In genomic region chr19:18414504-18415176, GRCh38 we compare ENCODE assay signal across 1 cellular context.
TF ChIP-seq lines count a peak whose summit lies in the region.

No MANE protein-coding gene starts in this region.

TF ChIP-seq in K562, 482 proteins besides CTCF, POLR2A, EP300 and RAD21 (continues in another document):
- TF ChIP-seq GATAD2B (IDR thresholded peaks at IDR 0.05; ENCODE audit: borderline replicate concordance) (no peak), TAF9B (IDR thresholded peaks at IDR 0.05; ENCODE audit: partially characterized antibody) (no peak), CEBPB (tag; IDR thresholded peaks at IDR 0.05) (no peak), POLR2AphosphoS5 (IDR thresholded peaks at IDR 0.05; ENCODE audit: control insufficient read depth, insufficient read depth, low read depth, low read length) (peak; percentile 65), SRSF3 (IDR thresholded peaks at IDR 0.05; ENCODE audit: insufficient read depth, low read length) (no peak), ZNF143 (CRISPR knock-in tag; IDR thresholded peaks at IDR 0.05) (0 out of 2 replicates have a peak, but pooled peaks have one; percentile 39), GTF3C2 (IDR thresholded peaks at IDR 0.05; ENCODE audit: borderline replicate concordance, extremely low read depth, insufficient read length) (no peak), SMAD3 (CRISPR knock-in tag; conservative IDR thresholded peaks at IDR 0.05) (no peak), PTRF (tag; IDR thresholded peaks at IDR 0.05) (no peak), TCF7L2 (IDR thresholded peaks at IDR 0.05; ENCODE audit: low read depth, low read length) (no peak), HLTF (IDR thresholded peaks at IDR 0.05) (no peak), IRF1 (CRISPR knock-in tag; IDR thresholded peaks at IDR 0.05; ENCODE audit: borderline replicate concordance) (no peak), ZBTB7A (IDR thresholded peaks at IDR 0.05; ENCODE audit: borderline replicate concordance, control insufficient read depth, low read depth, low read length) (peak; percentile 28; the same call in 1 of the 2 replicates), ZNF740 (CRISPR knock-in tag; IDR thresholded peaks at IDR 0.05) (no peak), ZNF740 (tag; IDR thresholded peaks at IDR 0.05) (no peak), SUPT5H (IDR thresholded peaks at IDR 0.05) (peak; percentile 67), ZEB2 (IDR thresholded peaks at IDR 0.05) (no peak), FOXP1 (CRISPR knock-in tag; IDR thresholded peaks at IDR 0.05) (peak; percentile 77), TEAD1 (CRISPR knock-in tag; IDR thresholded peaks at IDR 0.05) (0 out of 4 replicates have a peak, but pooled peaks of 1 of the 2 experiments have one; percentile 32), NFRKB (IDR thresholded peaks at IDR 0.05; ENCODE audit: low read depth) (peak; percentile 40), RBM15 (IDR thresholded peaks at IDR 0.05; ENCODE audit: insufficient read depth, low read length) (no peak), ARID3A (IDR thresholded peaks at IDR 0.05; ENCODE audit: borderline replicate concordance, low read depth, low read length) (no peak), YY1 (IDR thresholded peaks at IDR 0.05; ENCODE audit: borderline replicate concordance in 1 of 3, control insufficient read depth in 1 of 3, extremely low read depth in 1 of 3, insufficient read depth in 3 of 3, insufficient read length in 1 of 3, insufficient replicate concordance in 2 of 3, low read depth in 1 of 3, low read length in 2 of 3) (peak in 1 of 3 experiments; percentile 55), NBN (IDR thresholded peaks at IDR 0.05; ENCODE audit: low read depth) (peak; percentile 37; the same call in 1 of the 2 replicates), MAFG (tag; conservative IDR thresholded peaks at IDR 0.05) (no peak), REST (CRISPR knock-in tag; IDR thresholded peaks at IDR 0.05; ENCODE audit: low read depth) (0 out of 2 replicates have a peak, but pooled peaks have one; percentile 36), TEAD4 (IDR thresholded peaks at IDR 0.05; ENCODE audit: low read length) (no peak; the same call in 1 of the 2 replicates), TEAD4 (CRISPR knock-in tag; IDR thresholded peaks at IDR 0.05; ENCODE audit: borderline replicate concordance) (peak; percentile 52; the same call in 1 of the 2 replicates), STAT6 (CRISPR knock-in tag; IDR thresholded peaks at IDR 0.05) (peak; percentile 71; the same call in 1 of the 2 replicates), TRIM28 (IDR thresholded peaks at IDR 0.05) (no peak), ZNF324 (CRISPR knock-in tag; IDR thresholded peaks at IDR 0.05) (no peak), SP1 (CRISPR knock-in tag; IDR thresholded peaks at IDR 0.05) (peak; percentile 52; the same call in 1 of the 2 replicates), TAF15 (IDR thresholded peaks at IDR 0.05; ENCODE audit: low read depth, low read length) (no peak), ZSCAN32 (CRISPR knock-in tag; IDR thresholded peaks at IDR 0.05) (peak; percentile 10; the same call in 1 of the 2 replicates), MAFK (IDR thresholded peaks at IDR 0.05; ENCODE audit: low read length) (no peak), KLF16 (IDR thresholded peaks at IDR 0.05) (no peak), GABPA (tag; conservative IDR thresholded peaks at IDR 0.05; ENCODE audit: low read depth) (no peak), RBFOX2 (IDR thresholded peaks at IDR 0.05; ENCODE audit: low read depth, low read length) (peak; percentile 47), ZNF175 (CRISPR knock-in tag; IDR thresholded peaks at IDR 0.05; ENCODE audit: low read depth) (peak; percentile 14; the same call in 1 of the 2 replicates)
- TF ChIP-seq, protein P1, sequence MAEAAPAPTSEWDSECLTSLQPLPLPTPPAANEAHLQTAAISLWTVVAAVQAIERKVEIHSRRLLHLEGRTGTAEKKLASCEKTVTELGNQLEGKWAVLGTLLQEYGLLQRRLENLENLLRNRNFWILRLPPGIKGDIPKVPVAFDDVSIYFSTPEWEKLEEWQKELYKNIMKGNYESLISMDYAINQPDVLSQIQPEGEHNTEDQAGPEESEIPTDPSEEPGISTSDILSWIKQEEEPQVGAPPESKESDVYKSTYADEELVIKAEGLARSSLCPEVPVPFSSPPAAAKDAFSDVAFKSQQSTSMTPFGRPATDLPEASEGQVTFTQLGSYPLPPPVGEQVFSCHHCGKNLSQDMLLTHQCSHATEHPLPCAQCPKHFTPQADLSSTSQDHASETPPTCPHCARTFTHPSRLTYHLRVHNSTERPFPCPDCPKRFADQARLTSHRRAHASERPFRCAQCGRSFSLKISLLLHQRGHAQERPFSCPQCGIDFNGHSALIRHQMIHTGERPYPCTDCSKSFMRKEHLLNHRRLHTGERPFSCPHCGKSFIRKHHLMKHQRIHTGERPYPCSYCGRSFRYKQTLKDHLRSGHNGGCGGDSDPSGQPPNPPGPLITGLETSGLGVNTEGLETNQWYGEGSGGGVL (CRISPR knock-in tag; IDR thresholded peaks at IDR 0.05): no peak
- TF ChIP-seq, protein P2, sequence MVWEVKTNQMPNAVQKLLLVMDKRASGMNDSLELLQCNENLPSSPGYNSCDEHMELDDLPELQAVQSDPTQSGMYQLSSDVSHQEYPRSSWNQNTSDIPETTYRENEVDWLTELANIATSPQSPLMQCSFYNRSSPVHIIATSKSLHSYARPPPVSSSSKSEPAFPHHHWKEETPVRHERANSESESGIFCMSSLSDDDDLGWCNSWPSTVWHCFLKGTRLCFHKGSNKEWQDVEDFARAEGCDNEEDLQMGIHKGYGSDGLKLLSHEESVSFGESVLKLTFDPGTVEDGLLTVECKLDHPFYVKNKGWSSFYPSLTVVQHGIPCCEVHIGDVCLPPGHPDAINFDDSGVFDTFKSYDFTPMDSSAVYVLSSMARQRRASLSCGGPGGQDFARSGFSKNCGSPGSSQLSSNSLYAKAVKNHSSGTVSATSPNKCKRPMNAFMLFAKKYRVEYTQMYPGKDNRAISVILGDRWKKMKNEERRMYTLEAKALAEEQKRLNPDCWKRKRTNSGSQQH (CRISPR knock-in tag; IDR thresholded peaks at IDR 0.05): no peak
- TF ChIP-seq, protein P3, sequence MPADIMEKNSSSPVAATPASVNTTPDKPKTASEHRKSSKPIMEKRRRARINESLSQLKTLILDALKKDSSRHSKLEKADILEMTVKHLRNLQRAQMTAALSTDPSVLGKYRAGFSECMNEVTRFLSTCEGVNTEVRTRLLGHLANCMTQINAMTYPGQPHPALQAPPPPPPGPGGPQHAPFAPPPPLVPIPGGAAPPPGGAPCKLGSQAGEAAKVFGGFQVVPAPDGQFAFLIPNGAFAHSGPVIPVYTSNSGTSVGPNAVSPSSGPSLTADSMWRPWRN (IDR thresholded peaks at IDR 0.05; ENCODE audit: low read depth): no peak
- TF ChIP-seq, protein P4, sequence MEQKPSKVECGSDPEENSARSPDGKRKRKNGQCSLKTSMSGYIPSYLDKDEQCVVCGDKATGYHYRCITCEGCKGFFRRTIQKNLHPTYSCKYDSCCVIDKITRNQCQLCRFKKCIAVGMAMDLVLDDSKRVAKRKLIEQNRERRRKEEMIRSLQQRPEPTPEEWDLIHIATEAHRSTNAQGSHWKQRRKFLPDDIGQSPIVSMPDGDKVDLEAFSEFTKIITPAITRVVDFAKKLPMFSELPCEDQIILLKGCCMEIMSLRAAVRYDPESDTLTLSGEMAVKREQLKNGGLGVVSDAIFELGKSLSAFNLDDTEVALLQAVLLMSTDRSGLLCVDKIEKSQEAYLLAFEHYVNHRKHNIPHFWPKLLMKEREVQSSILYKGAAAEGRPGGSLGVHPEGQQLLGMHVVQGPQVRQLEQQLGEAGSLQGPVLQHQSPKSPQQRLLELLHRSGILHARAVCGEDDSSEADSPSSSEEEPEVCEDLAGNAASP (IDR thresholded peaks at IDR 0.05): no peak
- TF ChIP-seq, protein P5, sequence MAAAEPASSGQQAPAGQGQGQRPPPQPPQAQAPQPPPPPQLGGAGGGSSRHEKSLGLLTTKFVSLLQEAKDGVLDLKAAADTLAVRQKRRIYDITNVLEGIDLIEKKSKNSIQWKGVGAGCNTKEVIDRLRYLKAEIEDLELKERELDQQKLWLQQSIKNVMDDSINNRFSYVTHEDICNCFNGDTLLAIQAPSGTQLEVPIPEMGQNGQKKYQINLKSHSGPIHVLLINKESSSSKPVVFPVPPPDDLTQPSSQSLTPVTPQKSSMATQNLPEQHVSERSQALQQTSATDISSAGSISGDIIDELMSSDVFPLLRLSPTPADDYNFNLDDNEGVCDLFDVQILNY (CRISPR knock-in tag; IDR thresholded peaks at IDR 0.05): 0 out of 2 replicates have a peak, but pooled peaks have one; percentile 49
